In the genomic region with DNA sequence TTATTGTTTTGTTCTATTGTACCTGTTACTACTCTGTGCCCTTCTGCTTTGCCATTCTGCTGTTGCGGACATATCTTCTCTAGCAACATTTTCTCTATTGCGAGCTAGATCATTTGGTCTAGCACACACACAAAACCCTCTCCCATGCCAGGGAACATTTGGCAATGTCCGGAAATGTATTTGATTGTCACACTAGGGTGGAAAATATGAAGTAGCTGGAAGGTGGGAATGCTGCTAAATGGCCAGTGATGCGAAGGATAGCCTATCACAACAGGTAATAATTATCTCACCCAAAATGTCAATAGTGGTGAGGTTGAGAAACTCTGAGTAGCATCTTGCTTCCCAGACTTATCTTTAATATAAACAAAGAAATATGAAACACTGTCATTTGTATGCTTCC, we compare ENCODE assay signal across 8 cellular contexts.
"Had no signal": no experiment of that assay in that cellular context is flagged by ENCODE, and none has a peak within 500 bp of the region (broad histone marks: within the 10 kb centered on the region; RNA-seq: fewer than 3 reads in every experiment).

No MANE protein-coding gene starts in this region.

- H3K4me1 ChIP-seq: HAP-1 had no signal

- H3K27ac ChIP-seq: GM23248 had no signal

- H3K4me3 ChIP-seq: GM23248, GM23338, HAP-1 had no signal

- H3K9ac ChIP-seq: GM23248 had no signal

- H3K4me2 ChIP-seq: GM23338 had no signal

- H3K9me3 ChIP-seq: HAP-1 had no signal

- H2AFZ ChIP-seq: GM23248, GM23338 had no signal

- DNase-seq: GM23248, GOT3, H7, H9, HCEC 1CT, HFFc6 had no signal

- H3K36me3 ChIP-seq: HAP-1 had no signal
